In the genomic region with DNA sequence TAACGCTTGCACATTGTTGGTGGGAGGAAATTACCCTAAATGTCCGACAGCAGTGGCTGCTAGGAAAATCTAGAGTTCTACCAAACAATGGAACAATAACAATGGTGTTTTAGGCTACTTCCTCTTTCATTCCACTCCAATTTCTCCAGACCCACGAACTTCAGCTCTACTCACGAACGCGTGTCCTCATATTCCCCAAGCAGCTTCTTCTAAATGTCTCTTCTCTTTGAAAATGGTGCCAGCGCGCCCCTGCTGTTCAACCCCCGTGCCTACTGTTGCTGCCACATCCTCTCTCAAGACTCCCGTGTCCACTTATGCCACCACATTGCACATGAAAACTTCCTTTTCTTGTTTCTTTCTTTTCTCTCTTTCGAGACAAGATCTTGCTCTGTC, we compare ENCODE assay signal across 8 cellular contexts. TPM values are rescaled to one million over a fixed set of nuclear protein-coding genes. Genes with fewer than 3 reads are reported as not detected.
DNase-seq lines count a peak whose midpoint lies in the region; ATAC-seq, FAIRE-seq and TF ChIP-seq lines count a peak whose summit lies in the region.

No MANE protein-coding gene starts in this region.

- no peak overlapping the region for H2BK120ac ChIP-seq in H1 (replicated peaks; ENCODE audit: low read depth, low read length)

- no peak overlapping the region for H3K4ac ChIP-seq in H1 (replicated peaks; ENCODE audit: insufficient read length, low read depth, low read length)

- H2AFZ ChIP-seq in ACC112 (ENCODE audit: low read length, unreplicated experiment), result no peak overlapping the region
- peak overlapping the region; percentile 96 for H2AFZ ChIP-seq in H1 (ENCODE audit: low read length)

- H3K79me2 ChIP-seq in ACC112 (ENCODE audit: control insufficient read depth, insufficient read depth, low read length, unreplicated experiment) (no peaks in the 10 kb centered on the region), H1 (ENCODE audit: control insufficient read depth in 1 of 2, insufficient read depth in 2 of 2, low read length in 2 of 2) (no peaks in the 10 kb centered on the region)

- TF ChIP-seq POLR2A in H1 (IDR thresholded peaks at IDR 0.05; ENCODE audit: control extremely low read depth in 1 of 2, low read depth in 2 of 2, low read length in 2 of 2) (no peak), esophagus squamous epithelium (IDR thresholded peaks at IDR 0.05) (no peak)

- H4K91ac ChIP-seq in H1 (replicated peaks; ENCODE audit: insufficient read length, low read length), result no peak overlapping the region

- peak; percentile 16 for ATAC-seq in GM21360 (IDR thresholded peaks at IDR 0.05; ENCODE audit: unreplicated experiment)
- no peak for ATAC-seq in thoracic aorta (ENCODE audit: insufficient number of reproducible peaks, low FRiP score, low read depth)

- H2BK20ac ChIP-seq in H1 (ENCODE audit: low read length), result no peak overlapping the region

- POLR2A ChIA-PET in H1 (lab: Charles Lee; ENCODE audit: partially characterized antibody), result interaction anchor here (1.1 to 3.8 kb wide), 7 partner anchors 11 to 73 kb away, joined by 3 to 28 read pairs (median 5); no protein-coding TSS in a partner anchor

- no peak overlapping the region for H3K14ac ChIP-seq in H1 (ENCODE audit: insufficient read length)

- H3K4me3 ChIP-seq in ACC112 (ENCODE audit: low read depth, low read length) (peak overlapping the region; percentile 52; the same call in 1 of the 2 replicates), H1 (ENCODE audit: extremely low read depth in 1 of 4, insufficient read depth in 2 of 4, low read depth in 3 of 4, low read length in 4 of 4) (peak overlapping the region; percentile 62 to 72 (median 66)), thoracic aorta (peak overlapping the region; percentile 23), esophagus squamous epithelium (no peak overlapping the region)

- H2BK12ac ChIP-seq in H1 (ENCODE audit: low read depth, low read length), result no peak overlapping the region; the same call in 1 of the 2 replicates

- H3K18ac ChIP-seq in H1 (ENCODE audit: extremely low read depth, low read length), result no peak overlapping the region

- 0 out of 7 replicates have a peak overlapping the region, but pooled peaks of 1 of the 4 experiments have one; percentile 62 for H3K9ac ChIP-seq in H1 (replicated peaks in 1 of 4; ENCODE audit: extremely low read depth in 1 of 4, low read depth in 3 of 4, low read length in 3 of 4)

- no peak for TF ChIP-seq RAD21 in H1 (IDR thresholded peaks at IDR 0.05 in 1 of 2, conservative IDR thresholded peaks at IDR 0.05 in 1 of 2; ENCODE audit: low read depth in 2 of 2, low read length in 2 of 2)

- CTCF ChIA-PET in H1 (lab: Charles Lee; ENCODE audit: partially characterized antibody), result interaction anchor here (0.9 to 3.4 kb wide), 11 partner anchors 9 to 87 kb away, joined by 3 to 17 read pairs (median 5); no protein-coding TSS in a partner anchor

- H3K79me1 ChIP-seq in H1 (ENCODE audit: low read depth, low read length), result no peaks in the 10 kb centered on the region

- no peak overlapping the region for H2BK15ac ChIP-seq in H1 (ENCODE audit: low read length)

- no peak overlapping the region for H2BK5ac ChIP-seq in H1 (ENCODE audit: low read depth, low read length)

- H4K8ac ChIP-seq in H1 (ENCODE audit: extremely low read depth, insufficient read depth, low read length), result no peak overlapping the region

- TF ChIP-seq EP300 in H1 (IDR thresholded peaks at IDR 0.05; ENCODE audit: borderline replicate concordance in 1 of 2, low read depth in 2 of 2, low read length in 2 of 2), result no peak

- H3K36me3 ChIP-seq in ACC112 (ENCODE audit: insufficient read depth, low read length) (no peaks in the 10 kb centered on the region), H1 (ENCODE audit: control insufficient read depth in 2 of 4, insufficient read depth in 4 of 4, low read length in 3 of 4) (no peaks in the 10 kb centered on the region), thoracic aorta (no peaks in the 10 kb centered on the region), esophagus squamous epithelium (no peaks in the 10 kb centered on the region)

- no peak overlapping the region for H3K23ac ChIP-seq in H1 (ENCODE audit: insufficient read length)

- H3K27me3 ChIP-seq in ACC112 (ENCODE audit: insufficient read depth, low read length) (peaks cover 12% of the 10 kb centered on the region; the same call in 1 of the 2 replicates), H1 (replicated peaks in 1 of 4; ENCODE audit: control insufficient read depth in 3 of 4, extremely low read depth in 1 of 4, insufficient read depth in 3 of 4, low read length in 3 of 4) (peaks cover 6 to 35% (median 25%) of the 10 kb centered on the region in 4 experiments; a peak in 6 of 7 replicates), thoracic aorta (replicated peaks; ENCODE audit: insufficient read depth) (peaks cover 26% of the 10 kb centered on the region), esophagus squamous epithelium (peaks cover 0 to 96% (median 13%) of the 10 kb centered on the region in 4 donors)

- no peak for FAIRE-seq in H1 (lab: Jason Lieb, UNC)

- no peak overlapping the region for H3K27ac ChIP-seq in ACC112 (ENCODE audit: low read depth, low read length)
- H3K27ac ChIP-seq in H1 (ENCODE audit: low read depth, low read length), result no peak overlapping the region
- no peak overlapping the region for H3K27ac ChIP-seq in thoracic aorta
- no peak overlapping the region for H3K27ac ChIP-seq in esophagus squamous epithelium

- H3K23me2 ChIP-seq in H1 (ENCODE audit: low read depth, low read length), result peaks cover 19% of the 10 kb centered on the region

- H4K20me1 ChIP-seq in H1 (replicated peaks in 1 of 2; ENCODE audit: control insufficient read depth in 1 of 2, insufficient read depth in 2 of 2, low read length in 2 of 2), result no peaks in the 10 kb centered on the region

- H4K5ac ChIP-seq in H1 (ENCODE audit: insufficient read length, low read depth, low read length), result no peak overlapping the region

- peak; percentile 32 for TF ChIP-seq CTCF in LNCAP (IDR thresholded peaks at IDR 0.05)
- no peak for TF ChIP-seq CTCF in H1 (IDR thresholded peaks at IDR 0.05; ENCODE audit: control extremely low read depth in 1 of 3, insufficient read depth in 1 of 3, low read depth in 1 of 3, low read length in 3 of 3)
- peak; percentile 19 for TF ChIP-seq CTCF in thoracic aorta (IDR thresholded peaks at IDR 0.05)
- no peak for TF ChIP-seq CTCF in GM13976 (IDR thresholded peaks at IDR 0.05; ENCODE audit: borderline replicate concordance, control extremely low read depth, extremely low read depth, insufficient read depth, missing control alignments)
- no peak for TF ChIP-seq CTCF in esophagus squamous epithelium (IDR thresholded peaks at IDR 0.05)

- DNase-seq in H1 (ENCODE audit: low read depth in 1 of 2, low spot score in 2 of 2) (no peak), thoracic aorta (ENCODE audit: low spot score) (no peak), midbrain (lab: John Stamatoyannopoulos, UW) (no peak), GM13976 (ENCODE audit: low spot score) (no peak), esophagus squamous epithelium (lab: John Stamatoyannopoulos, UW) (no peak)

- WGBS in H1 (ENCODE audit: extremely low coverage in 1 of 2, insufficient coverage in 1 of 2, insufficient read length in 1 of 2, insufficient replicate concordance in 2 of 2, low coverage in 1 of 2, low lambda C conversion rate in 2 of 2, missing lambda C conversion rate in 1 of 2), 2 experiments, result 20% methylated on average over 11 of the region's 11 CpGs; no CpG with 5 or more reads in 1 of the 2 experiments
- WGBS in esophagus squamous epithelium, 2 donors, result 15 to 18% methylated on average over 11 of the region's 11 CpGs

- peaks cover 15% of the 10 kb centered on the region for H3K4me1 ChIP-seq in ACC112 (ENCODE audit: control insufficient read depth, insufficient read depth, low read length, unreplicated experiment)
- peaks cover 0 to 3% (median 0%) of the 10 kb centered on the region in 4 experiments; a peak in 2 of 7 replicates for H3K4me1 ChIP-seq in H1 (replicated peaks in 1 of 4; ENCODE audit: control insufficient read depth in 3 of 4, insufficient read depth in 4 of 4, low read length in 3 of 4)
- peaks cover 0 to 12% of the 10 kb centered on the region in 2 donors for H3K4me1 ChIP-seq in thoracic aorta (ENCODE audit: control insufficient read depth in 1 of 2, low read depth in 2 of 2)
- peaks cover 0 to 39% (median 5%) of the 10 kb centered on the region in 3 donors for H3K4me1 ChIP-seq in esophagus squamous epithelium

- H3K9me3 ChIP-seq in H1 (ENCODE audit: insufficient read depth in 2 of 2, low read depth in 1 of 2, low read length in 1 of 2), result no peaks in the 10 kb centered on the region
- H3K9me3 ChIP-seq in thoracic aorta, result no peaks in the 10 kb centered on the region
- no peaks in the 10 kb centered on the region for H3K9me3 ChIP-seq in esophagus squamous epithelium

- in situ Hi-C loops in GM13976 (cut with MboI; ENCODE audit: low sequenced_read_pairs, unreplicated experiment), result no loop called here

- peak overlapping the region; percentile 72 to 81 for H3K4me2 ChIP-seq in H1 (ENCODE audit: insufficient read depth in 1 of 2, low read depth in 2 of 2, low read length in 2 of 2)

- intact Hi-C loops in esophagus squamous epithelium (cut with DNase I), result no loop called here

- no peak overlapping the region for H2AK5ac ChIP-seq in H1 (ENCODE audit: low read depth, low read length)

- no peak overlapping the region for H3K56ac ChIP-seq in H1 (replicated peaks; ENCODE audit: insufficient read length, low read depth, low read length)

RNA-seq across cellular contexts. Expression of a gene that starts 25.6 kb away (rescaled TPM):
- total RNA-seq in H1 (2021; fragmentation: NEBNext Ultra II Directional; extraction: Animal tissue kit (Norgen Biotek cat#: 25700)), result not detected in 2 replicates
- not detected in 2 replicates for polyA plus RNA-seq in H1 (2011; rRNA removed)
- not detected for polyA plus RNA-seq in H1 (2011; cell fraction: cytosol; rRNA removed)
- polyA plus RNA-seq in H1 (2011; cell fraction: nucleus; rRNA removed), result not detected
- not detected in 4 replicates for polyA plus RNA-seq in H1 (2012, experiment 1 of 2)
- not detected for polyA plus RNA-seq in H1 (2012, experiment 2 of 2)
- polyA plus RNA-seq in H1 (2013, experiment 1 of 2), result not detected
- not detected for polyA plus RNA-seq in H1 (2013, experiment 2 of 2)
- not detected in 2 replicates for polyA minus RNA-seq in H1 (2011; rRNA and poly(A)+ RNA removed)
- not detected for polyA minus RNA-seq in H1 (2011; cell fraction: cytosol; rRNA and poly(A)+ RNA removed)
- not detected for polyA minus RNA-seq in H1 (2011; cell fraction: nucleus; rRNA and poly(A)+ RNA removed)
- not detected for total RNA-seq in thoracic aorta
- total RNA-seq in esophagus squamous epithelium, result not detected

RNA-seq across cellular contexts. Expression of a gene that starts 32.0 kb away (rescaled TPM):
- total RNA-seq in H1 (2021; fragmentation: NEBNext Ultra II Directional; extraction: Animal tissue kit (Norgen Biotek cat#: 25700)), result 0.44 and 0.47 TPM in 2 replicates
- 0.36 and 0.57 TPM in 2 replicates for polyA plus RNA-seq in H1 (2011; rRNA removed)
- 0.62 TPM for polyA plus RNA-seq in H1 (2011; cell fraction: cytosol; rRNA removed)
- polyA plus RNA-seq in H1 (2011; cell fraction: nucleus; rRNA removed), result 0.54 TPM
- 0.35 to 1.0 TPM (median 0.45 TPM) in 4 replicates for polyA plus RNA-seq in H1 (2012, experiment 1 of 2)
- polyA plus RNA-seq in H1 (2012, experiment 2 of 2), result 0.55 TPM
- polyA plus RNA-seq in H1 (2013, experiment 1 of 2), result 0.53 TPM
- polyA plus RNA-seq in H1 (2013, experiment 2 of 2), result 0.28 TPM
- polyA minus RNA-seq in H1 (2011; rRNA and poly(A)+ RNA removed), result 0.05 TPM in 1 of 2 replicates, not detected in the other
- polyA minus RNA-seq in H1 (2011; cell fraction: cytosol; rRNA and poly(A)+ RNA removed), result not detected
- 0.60 TPM for polyA minus RNA-seq in H1 (2011; cell fraction: nucleus; rRNA and poly(A)+ RNA removed)
- total RNA-seq in thoracic aorta (10 to 100 TPM; 11.4 to 14.7 TPM), esophagus squamous epithelium (10 to 100 TPM; 44.8 to 80.6 (median 54.5) TPM)

RNA-seq across cellular contexts. Expression of a gene that starts 42.1 kb away (rescaled TPM):
- total RNA-seq in H1 (2021; fragmentation: NEBNext Ultra II Directional; extraction: Animal tissue kit (Norgen Biotek cat#: 25700)), result not detected in 2 replicates
- polyA plus RNA-seq in H1 (2011; rRNA removed), result not detected in 2 replicates
- not detected for polyA plus RNA-seq in H1 (2011; cell fraction: cytosol; rRNA removed)
- not detected for polyA plus RNA-seq in H1 (2011; cell fraction: nucleus; rRNA removed)
- polyA plus RNA-seq in H1 (2012, experiment 1 of 2), result not detected in 4 replicates
- not detected for polyA plus RNA-seq in H1 (2012, experiment 2 of 2)
- polyA plus RNA-seq in H1 (2013, experiment 1 of 2), result not detected
- not detected for polyA plus RNA-seq in H1 (2013, experiment 2 of 2)
- polyA minus RNA-seq in H1 (2011; rRNA and poly(A)+ RNA removed), result not detected in 2 replicates
- polyA minus RNA-seq in H1 (2011; cell fraction: cytosol; rRNA and poly(A)+ RNA removed), result not detected
- not detected for polyA minus RNA-seq in H1 (2011; cell fraction: nucleus; rRNA and poly(A)+ RNA removed)
- total RNA-seq in thoracic aorta (not detected), esophagus squamous epithelium (not detected)

RNA-seq across cellular contexts. Expression of a gene that starts 50.1 kb away (rescaled TPM):
- total RNA-seq in H1 (2021; fragmentation: NEBNext Ultra II Directional; extraction: Animal tissue kit (Norgen Biotek cat#: 25700)), result 21.2 and 21.6 TPM in 2 replicates
- 12.9 and 18.0 TPM in 2 replicates for polyA plus RNA-seq in H1 (2011; rRNA removed)
- polyA plus RNA-seq in H1 (2011; cell fraction: cytosol; rRNA removed), result 19.8 TPM
- polyA plus RNA-seq in H1 (2011; cell fraction: nucleus; rRNA removed), result 79.7 TPM
- 19.4 to 26.5 TPM (median 23.3 TPM) in 4 replicates for polyA plus RNA-seq in H1 (2012, experiment 1 of 2)
- polyA plus RNA-seq in H1 (2012, experiment 2 of 2), result 10.8 TPM
- 15.0 TPM for polyA plus RNA-seq in H1 (2013, experiment 1 of 2)
- 13.5 TPM for polyA plus RNA-seq in H1 (2013, experiment 2 of 2)
- polyA minus RNA-seq in H1 (2011; rRNA and poly(A)+ RNA removed), result 4.7 and 7.7 TPM in 2 replicates
- polyA minus RNA-seq in H1 (2011; cell fraction: cytosol; rRNA and poly(A)+ RNA removed), result 6.7 TPM
- 19.8 TPM for polyA minus RNA-seq in H1 (2011; cell fraction: nucleus; rRNA and poly(A)+ RNA removed)
- total RNA-seq in thoracic aorta (10 to 100 TPM; 12.2 to 12.4 TPM), esophagus squamous epithelium (10 to 100 TPM; 12.0 to 22.1 (median 13.8) TPM)

Comparison
In these comparisons a context has a peak if more than half of its experiments do, and no peak if none do; other contexts are left out.
1. H3K4me3 ChIP-seq: peak in ACC112 (single experiment), H1 (4 of 4) and thoracic aorta (single experiment); none in esophagus squamous epithelium (0 of 4).
2. CTCF ChIP-seq: peak in LNCAP (single experiment) and thoracic aorta (single experiment); none in H1 (0 of 3), GM13976 (single experiment) and esophagus squamous epithelium (0 of 6).